Comparison of ENCODE assay signal across 10 cellular contexts in the genomic region with DNA sequence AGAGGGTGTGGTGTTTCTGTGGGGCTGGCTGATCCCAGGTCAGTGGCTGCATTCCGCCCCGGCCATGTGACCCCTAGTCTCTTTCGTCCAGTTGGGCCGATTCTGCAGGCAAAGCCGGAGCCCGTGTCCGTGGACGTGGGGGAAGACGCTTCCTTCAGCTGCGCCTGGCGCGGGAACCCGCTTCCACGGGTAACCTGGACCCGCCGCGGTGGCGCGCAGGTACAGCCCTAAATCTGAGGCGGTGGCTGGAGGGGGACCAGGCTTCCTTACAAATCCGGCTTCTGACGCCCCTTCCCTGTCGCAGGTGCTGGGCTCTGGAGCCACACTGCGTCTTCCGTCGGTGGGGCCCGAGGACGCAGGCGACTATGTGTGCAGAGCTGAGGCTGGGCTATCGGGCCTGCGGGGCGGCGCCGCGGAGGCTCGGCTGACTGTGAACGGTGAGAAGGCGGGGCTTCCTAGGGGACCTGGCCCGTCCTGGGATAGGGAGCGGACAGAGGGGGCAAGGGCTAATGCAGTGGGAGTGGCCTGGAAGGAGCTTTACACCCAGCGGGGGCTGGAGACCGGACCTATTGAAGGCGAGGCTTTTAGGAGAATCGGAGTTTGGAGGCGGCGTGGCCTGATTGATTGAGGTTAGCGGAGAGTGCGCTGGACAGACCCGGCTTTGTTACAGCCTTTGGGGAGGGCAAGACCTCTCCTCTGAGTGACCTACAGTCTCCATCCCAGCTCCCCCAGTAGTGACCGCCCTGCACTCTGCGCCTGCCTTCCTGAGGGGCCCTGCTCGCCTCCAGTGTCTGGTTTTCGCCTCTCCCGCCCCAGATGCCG. TPM values are rescaled to one million over a fixed set of nuclear protein-coding genes. Genes with fewer than 3 reads are reported as not detected.
DNase-seq lines count a peak whose midpoint lies in the region; TF ChIP-seq lines count a peak whose summit lies in the region.
"Had no signal": no experiment of that assay in that cellular context is flagged by ENCODE, and none has a peak within 500 bp of the region (broad histone marks: within the 10 kb centered on the region; RNA-seq: fewer than 3 reads in every experiment).

No MANE protein-coding gene starts in this region.

- H3K4me1 Mint-ChIP-seq in H9 (peaks cover 9 to 13% of the 10 kb centered on the region in 2 experiments), endothelial cell (ENCODE audit: unreplicated experiment) (peaks cover 10% of the 10 kb centered on the region), neural crest cell (peaks cover 37% of the 10 kb centered on the region)

- H3K4me2 ChIP-seq in H9 (ENCODE audit: insufficient read depth, insufficient read length, low read length), result peak overlapping the region; percentile 71

- no peak overlapping the region for H4K5ac ChIP-seq in H9 (ENCODE audit: insufficient read length, low read depth, low read length)

- H3K4ac ChIP-seq in H9 (ENCODE audit: low read depth, low read length), result no peak overlapping the region

- H3K27me3 ChIP-seq in H9 (ENCODE audit: insufficient read depth, low read length), result peaks cover 4% of the 10 kb centered on the region; the same call in 1 of the 2 replicates
- peaks cover 4 to 83% (median 25%) of the 10 kb centered on the region in 4 donors for H3K27me3 ChIP-seq in esophagus muscularis mucosa

- no peak overlapping the region for H2BK15ac ChIP-seq in H9 (ENCODE audit: low read depth, low read length)

- H3K27me3 Mint-ChIP-seq in H9 (ENCODE audit: low read depth) (peaks cover 88% of the 10 kb centered on the region), endothelial cell (ENCODE audit: unreplicated experiment) (peaks cover 33% of the 10 kb centered on the region), neural crest cell (ENCODE audit: low read depth) (peaks cover 43% of the 10 kb centered on the region)

- H3K23ac ChIP-seq in H9 (ENCODE audit: insufficient read length, low read depth, low read length), result no peak overlapping the region

- H3T11ph ChIP-seq in H9 (ENCODE audit: low read length), result no peak overlapping the region

- no peak for TF ChIP-seq POLR2A in esophagus muscularis mucosa (IDR thresholded peaks at IDR 0.05; ENCODE audit: low read depth)

- H3K4me3 Mint-ChIP-seq in H9 (peak overlapping the region; percentile 62 to 81), endothelial cell (ENCODE audit: unreplicated experiment) (peak overlapping the region; percentile 59), neural crest cell (peak overlapping the region; percentile 71)

- TF ChIP-seq EP300 in esophagus muscularis mucosa (IDR thresholded peaks at IDR 0.05), result no peak

- H3K27ac Mint-ChIP-seq in H9, result peak overlapping the region in 1 of 3 experiments; percentile 74; a peak in 1 of 7 replicates
- H3K27ac Mint-ChIP-seq in endothelial cell (ENCODE audit: unreplicated experiment), result no peak overlapping the region
- peak overlapping the region; percentile 72 for H3K27ac Mint-ChIP-seq in neural crest cell (ENCODE audit: unreplicated experiment)
- H3K27ac Mint-ChIP-seq: activated T-cell treated with anti-CD3 and anti-CD28 coated beads, Interleukin-2, amount 50 U/mL, for 72 hours; CD4-positive, CD25-positive, alpha-beta regulatory T cell had no signal

- peak overlapping the region; percentile 19; the same call in 1 of the 2 replicates for H3K14ac ChIP-seq in H9 (ENCODE audit: insufficient read depth, low read length)

- WGBS in H9 (ENCODE audit: extremely low coverage, insufficient read length, low lambda C conversion rate), result no CpG with 5 or more reads among the region's 55 CpGs
- WGBS in esophagus muscularis mucosa, result 22% methylated on average over 24 of the region's 55 CpGs

- no peak overlapping the region for H4K91ac ChIP-seq in H9 (ENCODE audit: insufficient read length, low read depth, low read length)

- H3K36me3 ChIP-seq in esophagus muscularis mucosa, result no peaks in the 10 kb centered on the region

- H3K23me2 ChIP-seq in H9 (ENCODE audit: insufficient read length, low read depth, low read length, poor library complexity, severe bottlenecking), result peaks cover 17% of the 10 kb centered on the region

- H3K56ac ChIP-seq in H9 (ENCODE audit: insufficient read length, low read depth, low read length), result no peak overlapping the region

- no peak overlapping the region for H4K8ac ChIP-seq in H9 (replicated peaks; ENCODE audit: insufficient read length, low read depth, low read length)

- H2BK20ac ChIP-seq in H9 (ENCODE audit: low read depth, low read length, poor library complexity, severe bottlenecking), result no peak overlapping the region

- DNase-seq in H9 (peak; percentile 98), endothelial cell (ENCODE audit: low spot score) (peak; percentile 59), neural crest cell (ENCODE audit: low read depth, low spot score) (peak; percentile 78), NCI-H345 treated with DMSO at 0.1 percent for 48 hours (lab: John Stamatoyannopoulos, UW; ENCODE audit: unreplicated experiment) (no peak), esophagus muscularis mucosa (ENCODE audit: extremely low spot score) (no peak), NCI-H2227 treated with DMSO at 0.1 percent for 48 hours (lab: John Stamatoyannopoulos, UW) (no peak)
- DNase-seq: activated CD4-positive, CD25-positive, alpha-beta regulatory T cell treated with anti-CD3 and anti-CD28 coated beads, Interleukin-2, amount 50 U/mL, for 72 hours; activated T-cell treated with anti-CD3 and anti-CD28 coated beads, Interleukin-2, amount 50 U/mL, for 72 hours; CD4-positive, CD25-positive, alpha-beta regulatory T cell; NCI-H187 had no signal

- no peaks in the 10 kb centered on the region for H3K79me2 ChIP-seq in H9 (ENCODE audit: insufficient read depth, low read length)

- H3K9me3 ChIP-seq in H9 (ENCODE audit: control insufficient read depth, low read depth, low read length), result no peaks in the 10 kb centered on the region
- H3K9me3 ChIP-seq in esophagus muscularis mucosa, result no peaks in the 10 kb centered on the region

- peak overlapping the region; percentile 0 for H3K9ac ChIP-seq in H9 (ENCODE audit: extremely low read depth, insufficient read length, low read length)

- TF ChIP-seq CTCF in H9 (conservative IDR thresholded peaks at IDR 0.05), result no peak
- no peak for TF ChIP-seq CTCF in endothelial cell (IDR thresholded peaks at IDR 0.05; ENCODE audit: unreplicated experiment)
- TF ChIP-seq CTCF in neural crest cell (conservative IDR thresholded peaks at IDR 0.05), result no peak
- no peak for TF ChIP-seq CTCF in esophagus muscularis mucosa (IDR thresholded peaks at IDR 0.05)

- H4K20me1 ChIP-seq in H9 (ENCODE audit: control insufficient read depth, insufficient read depth, insufficient read length), result peaks cover 3% of the 10 kb centered on the region

- H3K36me3 Mint-ChIP-seq in H9 (ENCODE audit: insufficient read depth in 1 of 3, low read depth in 3 of 3) (peaks cover 0 to 3% (median 0%) of the 10 kb centered on the region in 3 experiments; a peak in 2 of 7 replicates), endothelial cell (ENCODE audit: low read depth, unreplicated experiment) (peaks cover 6% of the 10 kb centered on the region), neural crest cell (ENCODE audit: low read depth) (no peaks in the 10 kb centered on the region)

- no peaks in the 10 kb centered on the region for H3K79me1 ChIP-seq in H9 (ENCODE audit: insufficient read depth, low read depth, low read length, poor library complexity, severe bottlenecking)

- H3K18ac ChIP-seq in H9 (ENCODE audit: insufficient read length, low read depth, low read length), result no peak overlapping the region

- H2BK5ac ChIP-seq in H9 (ENCODE audit: insufficient read length, low read length), result no peak overlapping the region

- H3K9me3 Mint-ChIP-seq in H9 (no peaks in the 10 kb centered on the region; a peak in 1 of 5 replicates), endothelial cell (ENCODE audit: unreplicated experiment) (no peaks in the 10 kb centered on the region), neural crest cell (no peaks in the 10 kb centered on the region)
- H3K9me3 Mint-ChIP-seq: activated T-cell treated with anti-CD3 and anti-CD28 coated beads, Interleukin-2, amount 50 U/mL, for 72 hours had no signal

- H2BK120ac ChIP-seq in H9 (ENCODE audit: low read depth, low read length, poor library complexity, severe bottlenecking), result no peak overlapping the region

- no peaks in the 10 kb centered on the region for H3K4me1 ChIP-seq in H9 (ENCODE audit: insufficient read depth, low read length)
- peaks cover 11 to 22% (median 18%) of the 10 kb centered on the region in 4 donors for H3K4me1 ChIP-seq in esophagus muscularis mucosa

- no peak overlapping the region for H2AFZ ChIP-seq in H9 (ENCODE audit: low read length)

- H3K27ac ChIP-seq in H9 (ENCODE audit: insufficient read length, low read depth, low read length) (no peak overlapping the region), esophagus muscularis mucosa (replicated peaks in 1 of 4) (no peak overlapping the region)

- no peak overlapping the region for H3K4me3 ChIP-seq in esophagus muscularis mucosa

- intact Hi-C loops in esophagus muscularis mucosa (cut with DNase I), result no loop called here

- H2AK5ac ChIP-seq in H9 (ENCODE audit: insufficient read length, low read length), result no peak overlapping the region

- H2BK12ac ChIP-seq in H9 (ENCODE audit: insufficient read length, low read depth, low read length), result no peak overlapping the region

RNA-seq across cellular contexts. Expression of gene KIRREL2, which starts 4.3 kb away (rescaled TPM):
- 3.1 and 3.6 TPM in 2 replicates for total RNA-seq in H9 (2021)
- 1.8 TPM for total RNA-seq in endothelial cell (ENCODE audit: unreplicated experiment)
- total RNA-seq in neural crest cell, result 4.5 and 5.2 TPM in 2 replicates
- not detected for total RNA-seq in esophagus muscularis mucosa
- total RNA-seq: CD4-positive, CD25-positive, alpha-beta regulatory T cell had no signal

RNA-seq across cellular contexts. Expression of gene APLP1, which starts 7.3 kb away (rescaled TPM):
- total RNA-seq in H9 (2021), result 29.9 and 36.9 TPM in 2 replicates
- 11.5 TPM for total RNA-seq in endothelial cell (ENCODE audit: unreplicated experiment)
- total RNA-seq in neural crest cell, result 140 and 143 TPM in 2 replicates
- 10 to 100 TPM in 2 of 4 donors, 1 to 10 TPM in 2; 4.6 to 14.6 (median 8.8) TPM for total RNA-seq in esophagus muscularis mucosa
- total RNA-seq: CD4-positive, CD25-positive, alpha-beta regulatory T cell had no signal

RNA-seq across cellular contexts. Expression of gene NPHS1, which starts 8.7 kb away (rescaled TPM):
- total RNA-seq in H9 (2021), result 0.83 and 1.1 TPM in 2 replicates
- total RNA-seq in endothelial cell (ENCODE audit: unreplicated experiment), result not detected
- total RNA-seq in neural crest cell, result not detected in 2 replicates
- not detected for total RNA-seq in esophagus muscularis mucosa
- total RNA-seq: CD4-positive, CD25-positive, alpha-beta regulatory T cell had no signal

RNA-seq across cellular contexts. Expression of gene NFKBID, which starts 39.3 kb away (rescaled TPM):
- 18.4 and 18.8 TPM in 2 replicates for total RNA-seq in H9 (2021)
- 13.0 TPM for total RNA-seq in endothelial cell (ENCODE audit: unreplicated experiment)
- total RNA-seq in neural crest cell, result 6.4 and 8.0 TPM in 2 replicates
- 1 to 10 TPM; 2.5 to 6.2 (median 5.3) TPM for total RNA-seq in esophagus muscularis mucosa

RNA-seq across cellular contexts. Expression of gene HCST, which starts 41.3 kb away (rescaled TPM):
- total RNA-seq in H9 (2021), result 0.68 and 1.8 TPM in 2 replicates
- total RNA-seq in endothelial cell (ENCODE audit: unreplicated experiment), result 0.95 TPM
- total RNA-seq in neural crest cell, result not detected in 2 replicates
- 10 to 100 TPM in 1 of 4 donors, 1 to 10 TPM in 1, not detected in 2; 3.7 to 14.6 TPM for total RNA-seq in esophagus muscularis mucosa

Comparison
In these comparisons a context has a peak if more than half of its experiments do, and no peak if none do; other contexts are left out.
1. DNase-seq: peak in H9 (single experiment), endothelial cell (single experiment) and neural crest cell (single experiment); none in NCI-H345 treated with DMSO at 0.1 percent for 48 hours (single experiment), esophagus muscularis mucosa (single experiment) and NCI-H2227 treated with DMSO at 0.1 percent for 48 hours (single experiment).
2. Peak in every context shown above with its lines, with median percentiles within 50 percentile points of each other: H3K4me3 Mint-ChIP-seq.